In the genomic region with DNA sequence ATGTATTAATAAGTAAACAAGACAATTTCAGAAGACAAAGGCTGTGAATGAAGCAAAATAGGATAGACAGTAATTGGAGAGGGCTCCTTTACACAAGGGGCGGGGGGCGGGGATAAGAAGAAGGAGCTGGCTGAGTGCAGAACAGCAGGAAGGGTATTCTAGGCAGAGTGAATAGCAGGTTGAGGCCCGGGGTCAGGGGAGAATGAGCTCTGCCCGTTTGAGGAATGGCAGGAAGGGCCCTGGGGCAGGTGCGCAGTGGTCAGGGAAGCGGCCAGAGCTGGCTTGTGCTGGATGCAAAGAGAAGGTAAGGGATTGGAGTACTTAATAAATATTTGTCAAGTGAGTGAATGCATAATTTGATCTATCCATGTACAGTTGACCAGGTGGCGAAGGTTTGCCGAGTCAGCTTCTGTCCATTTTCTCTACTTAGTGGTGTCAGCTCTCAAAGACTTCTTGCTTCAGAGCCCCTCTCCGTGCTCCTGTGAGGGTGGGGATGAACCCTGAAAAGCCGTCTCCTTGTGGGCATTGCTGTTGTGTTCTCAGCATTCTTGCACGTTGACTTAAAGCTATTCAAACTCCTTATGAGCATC, we compare ENCODE assay signal across 12 cellular contexts.
"Had no signal": no experiment of that assay in that cellular context is flagged by ENCODE, and none has a peak within 500 bp of the region (broad histone marks: within the 10 kb centered on the region; RNA-seq: fewer than 3 reads in every experiment).

No MANE protein-coding gene starts in this region.

- DNase-seq: activated CD4-positive, alpha-beta T cell treated with anti-CD3 and anti-CD28 coated beads for 1 hour; activated CD4-positive, alpha-beta T cell treated with anti-CD3 and anti-CD28 coated beads, Interleukin-2, amount 50 U/mL, for 48 hours; activated CD8-positive, alpha-beta memory T cell treated with anti-CD3 and anti-CD28 coated beads, Interleukin-2, amount 10 ng/mL, durations not matched to agents 7 days and 5 days; activated gamma-delta T cell; activated T-cell treated with anti-CD3 and anti-CD28 coated beads, Interleukin-2, amount 50 U/mL, for 24 hours; cerebellar nuclear complex; mesendoderm; stomach had no signal

- H3K4me3 ChIP-seq: gastroesophageal sphincter, skin epidermis, stomach, thoracic aorta had no signal

- H3K27ac ChIP-seq: gastroesophageal sphincter, parathyroid adenoma, skin epidermis, stomach, thoracic aorta had no signal

- H3K36me3 ChIP-seq: gastroesophageal sphincter, stomach, thoracic aorta had no signal

- ATAC-seq: activated CD8-positive, alpha-beta memory T cell treated with anti-CD3 and anti-CD28 coated beads, Interleukin-2, amount 10 ng/mL, durations not matched to agents 7 days and 5 days; gastroesophageal sphincter had no signal

- H3K9me3 ChIP-seq: gastroesophageal sphincter, stomach, thoracic aorta had no signal
